ENCODE assay signal across 9 cellular contexts in the genomic region with DNA sequence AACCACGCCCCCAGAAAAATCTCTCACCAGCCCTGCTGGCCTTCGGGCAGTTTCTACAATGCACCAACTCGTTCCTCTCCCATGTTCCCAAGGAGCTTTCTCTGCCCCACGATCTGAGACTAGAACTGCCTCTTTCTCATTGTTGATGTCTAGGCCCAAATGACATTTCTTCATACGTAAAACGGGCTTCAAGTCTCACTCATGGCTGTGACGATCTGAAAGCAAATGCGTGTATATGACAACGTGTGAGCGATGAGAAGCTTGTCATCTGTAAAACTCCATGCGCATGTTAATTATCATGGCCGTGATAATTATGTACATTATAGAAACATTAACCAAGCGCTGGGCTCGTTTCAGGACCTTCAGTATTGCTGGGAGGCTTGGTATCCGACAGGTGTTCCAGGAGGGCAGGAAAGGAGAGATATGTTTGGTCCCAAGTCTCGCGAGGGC. TPM values are rescaled to one million over a fixed set of nuclear protein-coding genes. Genes with fewer than 3 reads are reported as not detected.
A peak's percentile ranks its signal among the peaks of the same experiment; 100 is the strongest.
DNase-seq lines count a peak whose midpoint lies in the region; ATAC-seq, FAIRE-seq and TF ChIP-seq lines count a peak whose summit lies in the region.
"Had no signal": no experiment of that assay in that cellular context is flagged by ENCODE, and none has a peak within 500 bp of the region (broad histone marks: within the 10 kb centered on the region; RNA-seq: fewer than 3 reads in every experiment).

No MANE protein-coding gene starts in this region.

- POLR2A ChIA-PET in Panc1 (lab: Charles Lee), result interaction anchor here (0.6 to 0.7 kb wide), 3 partner anchors 46 to 178 kb away, joined by 4 to 16 read pairs (median 7); no protein-coding TSS in a partner anchor

- BruUV-seq in Panc1 (replicated peaks; lab: Mats Ljungman, UMichigan), result no TSS peak

- TF ChIP-seq CTCF in Panc1 (IDR thresholded peaks at IDR 0.05) (no peak), epithelial cell of proximal tubule (conservative IDR thresholded peaks at IDR 0.05; ENCODE audit: low read depth, low read length) (no peak), psoas muscle (IDR thresholded peaks at IDR 0.05) (no peak)

- FAIRE-seq in urothelium cell line (lab: Jason Lieb, UNC), result no peak

- DNase-seq in Panc1 (ENCODE audit: low read depth, low spot score) (no peak), epithelial cell of proximal tubule (ENCODE audit: low read depth) (no peak), psoas muscle (no peak), NCI-H345 (lab: John Stamatoyannopoulos, UW) (no peak), urothelium cell line (ENCODE audit: low spot score) (no peak), H4 (ENCODE audit: low spot score) (no peak), GM19238 (ENCODE audit: insufficient read length, low spot score) (no peak)

- ATAC-seq in Panc1, result peak; percentile 83
- no peak for ATAC-seq in psoas muscle

- CTCF ChIA-PET in Panc1 (lab: Charles Lee), result interaction anchor here (0.8 to 1.5 kb wide), 7 partner anchors 10 to 217 kb away, joined by 3 to 7 read pairs (median 4); a partner anchor contains a TSS

- peak overlapping the region; percentile 80 for H3K27ac ChIP-seq in Panc1 (ENCODE audit: low read length)
- H3K27ac ChIP-seq in psoas muscle, result no peak overlapping the region
- H3K27ac ChIP-seq: SJSA1 had no signal

- in situ Hi-C loops in Panc1 (cut with HindIII; ENCODE audit: low pct_unique_long_range_greater_than_20kb, low sequenced_read_pairs), result no loop called here

- 65 to 73% (median 69%) methylated on average over 17 of the region's 17 CpGs for WGBS in psoas muscle, 3 donors

- H3K36me3 ChIP-seq in ES-I3 (ENCODE audit: insufficient read depth, low read length), result no peaks in the 10 kb centered on the region
- no peaks in the 10 kb centered on the region; the same call in 1 of the 2 replicates for H3K36me3 ChIP-seq in Panc1 (ENCODE audit: control insufficient read depth, insufficient read depth, low read length)
- no peaks in the 10 kb centered on the region for H3K36me3 ChIP-seq in psoas muscle (ENCODE audit: insufficient read depth in 1 of 2, low read depth in 1 of 2)

- H3K27me3 ChIP-seq in Panc1 (ENCODE audit: control insufficient read depth, insufficient read depth, low read length), result no peaks in the 10 kb centered on the region
- peaks cover 0 to 4% (median 0%) of the 10 kb centered on the region in 3 donors for H3K27me3 ChIP-seq in psoas muscle (ENCODE audit: insufficient read depth in 3 of 3, low read length in 2 of 3)
- H3K27me3 ChIP-seq: SJSA1 had no signal

- H3K4me3 ChIP-seq in Panc1 (ENCODE audit: low read depth in 2 of 2, low read length in 2 of 2) (peak overlapping the region; percentile 78 to 80), epithelial cell of proximal tubule (ENCODE audit: low read depth, low read length) (peak overlapping the region; percentile 86), psoas muscle (peak overlapping the region; percentile 75)

- intact Hi-C loops in Panc1 (cut with micrococcal nuclease; ENCODE audit: unreplicated experiment) (loop anchor here (10.0 kb wide), 1 partner anchor 220 kb away; no protein-coding TSS in a partner anchor), psoas muscle (cut with DNase I) (loop anchor here in 1 of 2 donors (10.0 kb wide), 1 partner anchor 220 kb away; no protein-coding TSS in a partner anchor)

- peak overlapping the region; percentile 34; the same call in 1 of the 2 replicates for H3K9ac ChIP-seq in ES-I3 (ENCODE audit: low read depth, low read length)

- H3K4me1 ChIP-seq in ES-I3 (ENCODE audit: insufficient read depth, low read length) (peaks cover 17% of the 10 kb centered on the region), Panc1 (ENCODE audit: control insufficient read depth, insufficient read depth, low read length) (peaks cover 27% of the 10 kb centered on the region; the same call in 1 of the 2 replicates), psoas muscle (no peaks in the 10 kb centered on the region)

- H3K9me3 ChIP-seq in ES-I3 (ENCODE audit: control insufficient read depth, insufficient read depth, low read length) (no peaks in the 10 kb centered on the region), Panc1 (ENCODE audit: control insufficient read depth, insufficient read depth, low read depth, low read length) (no peaks in the 10 kb centered on the region), psoas muscle (no peaks in the 10 kb centered on the region)
- H3K9me3 ChIP-seq: SJSA1 had no signal

RNA-seq across cellular contexts. Expression of a gene that starts 0.7 kb away (rescaled TPM):
- total RNA-seq in Panc1 (2021; ENCODE audit: unreplicated experiment) (13.6 TPM), epithelial cell of proximal tubule (21.3 and 32.5 TPM in 2 replicates), psoas muscle (10 to 100 TPM in 1 of 4 donors, 1 to 10 TPM in 3; 3.5 to 10.9 (median 5.2) TPM)
- polyA plus RNA-seq in Panc1 (2012; ENCODE audit: insufficient read length), result 12.3 TPM
- polyA plus RNA-seq in psoas muscle, result 1 to 10 TPM; 1.1 to 5.0 (median 1.8) TPM
- total RNA-seq in H4 (2014; rRNA removed; shearing (Covaris generic)), result 22.8 and 25.4 TPM in 2 replicates

RNA-seq across cellular contexts. Expression of a gene that starts 1.3 kb away (rescaled TPM):
- total RNA-seq in Panc1 (2021; ENCODE audit: unreplicated experiment), result 9.9 TPM
- 8.4 TPM for polyA plus RNA-seq in Panc1 (2012; ENCODE audit: insufficient read length)
- 10.3 and 11.5 TPM in 2 replicates for total RNA-seq in epithelial cell of proximal tubule
- 1 to 10 TPM in 3 of 4 donors, under 1 TPM in 1; 0.89 to 3.3 (median 1.9) TPM for total RNA-seq in psoas muscle
- polyA plus RNA-seq in psoas muscle, result 1 to 10 TPM; 1.2 to 4.2 (median 1.4) TPM
- 1.9 and 3.0 TPM in 2 replicates for total RNA-seq in H4 (2014; rRNA removed; shearing (Covaris generic))
